ENCODE assay signal across 2 cellular contexts in the genomic region with DNA sequence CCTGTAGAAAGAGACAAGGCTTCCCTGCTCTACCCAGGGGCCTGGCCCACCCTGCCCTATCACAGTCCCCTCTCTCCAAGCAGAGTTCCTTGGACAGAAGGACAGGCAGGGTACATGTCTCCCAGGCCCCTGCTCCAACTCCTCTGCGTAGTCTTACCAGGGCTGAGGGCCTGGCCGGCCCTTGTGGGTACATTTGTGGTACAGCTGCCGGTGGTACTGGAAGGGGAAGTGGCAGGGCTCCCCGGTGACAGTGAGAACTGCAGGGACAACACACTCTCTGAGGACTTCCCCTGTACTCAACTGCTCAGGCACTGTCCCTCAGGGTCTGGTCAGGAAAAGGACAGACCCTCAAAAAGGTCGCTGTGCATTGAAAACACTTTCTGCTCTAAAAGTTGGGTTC.
TF ChIP-seq lines count a peak whose summit lies in the region.

No MANE protein-coding gene starts in this region.

TF ChIP-seq in GM12891, 5 proteins besides CTCF, POLR2A, EP300 and RAD21:
- peak; percentile 63 for TF ChIP-seq SPI1 (IDR thresholded peaks at IDR 0.05; ENCODE audit: low read depth, low read length)
- no peak for TF ChIP-seq TAF1 (IDR thresholded peaks at IDR 0.05; ENCODE audit: low read depth, low read length)

TF ChIP-seq in K562, 482 proteins besides CTCF, POLR2A, EP300 and RAD21:
- TF ChIP-seq C11orf30 (IDR thresholded peaks at IDR 0.05; ENCODE audit: low read depth), result no peak
- TF ChIP-seq SPI1 (IDR thresholded peaks at IDR 0.05; ENCODE audit: borderline replicate concordance, low read depth, low read length), result peak; percentile 38; the same call in 1 of the 2 replicates
- no peak for TF ChIP-seq SMARCA4 (IDR thresholded peaks at IDR 0.05)
- no peak for TF ChIP-seq ZKSCAN1 (IDR thresholded peaks at IDR 0.05; ENCODE audit: low read depth, low read length)
- TF ChIP-seq FOXA1 (IDR thresholded peaks at IDR 0.05; ENCODE audit: borderline replicate concordance), result no peak
- no peak for TF ChIP-seq CEBPB (tag; IDR thresholded peaks at IDR 0.05)
